Comparison of ENCODE assay signal across 1 cellular context in the genomic region with DNA sequence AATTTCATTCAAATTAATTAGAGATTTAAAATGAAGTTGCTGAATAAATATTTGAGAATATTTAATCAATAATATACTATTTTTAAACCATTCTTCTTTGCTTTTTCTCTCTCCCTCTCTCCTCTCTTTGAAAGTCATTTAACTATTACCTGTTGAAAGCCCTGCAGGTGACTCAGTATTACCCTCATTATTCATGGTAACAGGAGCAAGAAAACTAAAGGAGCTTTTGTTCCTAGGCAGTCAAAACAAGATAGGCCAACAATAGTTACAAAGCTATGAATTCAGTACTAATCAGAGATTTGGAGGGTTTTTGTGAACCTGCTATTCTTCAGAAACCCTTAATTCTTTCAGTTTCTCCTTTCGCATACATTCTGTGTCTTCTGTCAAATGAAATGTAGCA.
TF ChIP-seq lines count a peak whose summit lies in the region.

No MANE protein-coding gene starts in this region.

TF ChIP-seq in GM23338, 12 proteins besides CTCF, POLR2A, EP300 and RAD21 (continued from another document):
- TF ChIP-seq, protein P1, sequence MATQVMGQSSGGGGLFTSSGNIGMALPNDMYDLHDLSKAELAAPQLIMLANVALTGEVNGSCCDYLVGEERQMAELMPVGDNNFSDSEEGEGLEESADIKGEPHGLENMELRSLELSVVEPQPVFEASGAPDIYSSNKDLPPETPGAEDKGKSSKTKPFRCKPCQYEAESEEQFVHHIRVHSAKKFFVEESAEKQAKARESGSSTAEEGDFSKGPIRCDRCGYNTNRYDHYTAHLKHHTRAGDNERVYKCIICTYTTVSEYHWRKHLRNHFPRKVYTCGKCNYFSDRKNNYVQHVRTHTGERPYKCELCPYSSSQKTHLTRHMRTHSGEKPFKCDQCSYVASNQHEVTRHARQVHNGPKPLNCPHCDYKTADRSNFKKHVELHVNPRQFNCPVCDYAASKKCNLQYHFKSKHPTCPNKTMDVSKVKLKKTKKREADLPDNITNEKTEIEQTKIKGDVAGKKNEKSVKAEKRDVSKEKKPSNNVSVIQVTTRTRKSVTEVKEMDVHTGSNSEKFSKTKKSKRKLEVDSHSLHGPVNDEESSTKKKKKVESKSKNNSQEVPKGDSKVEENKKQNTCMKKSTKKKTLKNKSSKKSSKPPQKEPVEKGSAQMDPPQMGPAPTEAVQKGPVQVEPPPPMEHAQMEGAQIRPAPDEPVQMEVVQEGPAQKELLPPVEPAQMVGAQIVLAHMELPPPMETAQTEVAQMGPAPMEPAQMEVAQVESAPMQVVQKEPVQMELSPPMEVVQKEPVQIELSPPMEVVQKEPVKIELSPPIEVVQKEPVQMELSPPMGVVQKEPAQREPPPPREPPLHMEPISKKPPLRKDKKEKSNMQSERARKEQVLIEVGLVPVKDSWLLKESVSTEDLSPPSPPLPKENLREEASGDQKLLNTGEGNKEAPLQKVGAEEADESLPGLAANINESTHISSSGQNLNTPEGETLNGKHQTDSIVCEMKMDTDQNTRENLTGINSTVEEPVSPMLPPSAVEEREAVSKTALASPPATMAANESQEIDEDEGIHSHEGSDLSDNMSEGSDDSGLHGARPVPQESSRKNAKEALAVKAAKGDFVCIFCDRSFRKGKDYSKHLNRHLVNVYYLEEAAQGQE (IDR thresholded peaks at IDR 0.05; ENCODE audit: unreplicated experiment) = no peak
